In genomic region chr14:34620115-34620514, GRCh38 we compare ENCODE assay signal across 1 cellular context.
TF ChIP-seq lines count a peak whose summit lies in the region.

No MANE protein-coding gene starts in this region.

TF ChIP-seq in SK-N-SH, 30 proteins besides CTCF, POLR2A, EP300 and RAD21:
- TF ChIP-seq SIN3A (IDR thresholded peaks at IDR 0.05; ENCODE audit: borderline replicate concordance, low read depth, low read length): no peak
- no peak for TF ChIP-seq GATA2 (CRISPR knock-in tag; IDR thresholded peaks at IDR 0.05)
- no peak for TF ChIP-seq TAF1 (IDR thresholded peaks at IDR 0.05; ENCODE audit: borderline replicate concordance, low read depth, low read length)
- no peak for TF ChIP-seq TEAD4 (IDR thresholded peaks at IDR 0.05; ENCODE audit: borderline replicate concordance, insufficient read depth)
- no peak for TF ChIP-seq SMC3 (IDR thresholded peaks at IDR 0.05; ENCODE audit: low read depth, low read length)
- TF ChIP-seq NFIC (IDR thresholded peaks at IDR 0.05; ENCODE audit: borderline replicate concordance): no peak
- no peak for TF ChIP-seq TCF12 (IDR thresholded peaks at IDR 0.05)
- no peak for TF ChIP-seq ELF1 (IDR thresholded peaks at IDR 0.05)
- TF ChIP-seq FOSL2 (IDR thresholded peaks at IDR 0.05; ENCODE audit: borderline replicate concordance, low read depth): no peak
- TF ChIP-seq CHD2 (IDR thresholded peaks at IDR 0.05; ENCODE audit: low read length, partially characterized antibody): no peak
- TF ChIP-seq GABPA (IDR thresholded peaks at IDR 0.05; ENCODE audit: low read depth): no peak
- no peak for TF ChIP-seq USF1 (IDR thresholded peaks at IDR 0.05; ENCODE audit: borderline replicate concordance, low read depth)
- TF ChIP-seq FOXM1 (IDR thresholded peaks at IDR 0.05; ENCODE audit: low read depth): no peak
- TF ChIP-seq RCOR1 (IDR thresholded peaks at IDR 0.05; ENCODE audit: low read length): no peak
- TF ChIP-seq ZBTB33 (IDR thresholded peaks at IDR 0.05; ENCODE audit: borderline replicate concordance, low read depth): no peak
- TF ChIP-seq USF2 (IDR thresholded peaks at IDR 0.05; ENCODE audit: borderline replicate concordance, low read depth, low read length): no peak
- TF ChIP-seq NRF1 (IDR thresholded peaks at IDR 0.05; ENCODE audit: low read depth, low read length): no peak
- TF ChIP-seq JUND (IDR thresholded peaks at IDR 0.05): no peak
- TF ChIP-seq YY1 (IDR thresholded peaks at IDR 0.05; ENCODE audit: low read depth): no peak
- TF ChIP-seq REST (IDR thresholded peaks at IDR 0.05; ENCODE audit: low read depth, low read length): no peak
